ENCODE assay signal across 2 cellular contexts in genomic region chr16:15466886-15467781, GRCh38.
TF ChIP-seq lines count a peak whose summit lies in the region.

No MANE protein-coding gene starts in this region.

TF ChIP-seq in WTC11, 78 proteins besides CTCF, POLR2A, EP300 and RAD21:
- TF ChIP-seq ATF1 (CRISPR knock-in tag; IDR thresholded peaks at IDR 0.05) = no peak
- TF ChIP-seq GTF2I (CRISPR knock-in tag; conservative IDR thresholded peaks at IDR 0.05) = peak; percentile 81; the same call in 1 of the 2 replicates
- TF ChIP-seq E2F5 (CRISPR knock-in tag; IDR thresholded peaks at IDR 0.05) = no peak

TF ChIP-seq in HepG2, 621 proteins besides CTCF, POLR2A, EP300 and RAD21:
- 0 out of 2 replicates have a peak, but pooled peaks have one; percentile 27 for TF ChIP-seq ATF2 (CRISPR knock-in tag; IDR thresholded peaks at IDR 0.05)
- no peak for TF ChIP-seq USF2 (IDR thresholded peaks at IDR 0.05; ENCODE audit: low read depth, low read length)
- TF ChIP-seq USF2 (CRISPR knock-in tag; IDR thresholded peaks at IDR 0.05; ENCODE audit: borderline replicate concordance) = no peak
- TF ChIP-seq NFE2L2 (IDR thresholded peaks at IDR 0.05; ENCODE audit: low read length) = peak; percentile 21; the same call in 1 of the 2 replicates
- TF ChIP-seq PHF5A (CRISPR knock-in tag; IDR thresholded peaks at IDR 0.05; ENCODE audit: low read depth, unreplicated experiment) = no peak
- TF ChIP-seq SOX5 (CRISPR knock-in tag; IDR thresholded peaks at IDR 0.05; ENCODE audit: borderline replicate concordance) = 0 out of 2 replicates have a peak, but pooled peaks have one; percentile 10
- 0 out of 2 replicates have a peak, but pooled peaks have one; percentile 52 for TF ChIP-seq SNAPC2 (CRISPR knock-in tag; IDR thresholded peaks at IDR 0.05)
- TF ChIP-seq ARID3A (IDR thresholded peaks at IDR 0.05; ENCODE audit: low read depth, low read length) = peak; percentile 98
- no peak for TF ChIP-seq NFKBIZ (CRISPR knock-in tag; IDR thresholded peaks at IDR 0.05)
- no peak for TF ChIP-seq CREB1 (IDR thresholded peaks at IDR 0.05)
- 0 out of 2 replicates have a peak, but pooled peaks have one; percentile 16 for TF ChIP-seq CREB1 (CRISPR knock-in tag; IDR thresholded peaks at IDR 0.05)
- TF ChIP-seq MIXL1 (CRISPR knock-in tag; IDR thresholded peaks at IDR 0.05) = peak; percentile 79; the same call in 1 of the 2 replicates
- 0 out of 2 replicates have a peak, but pooled peaks have one; percentile 16 for TF ChIP-seq ELF3 (CRISPR knock-in tag; IDR thresholded peaks at IDR 0.05)
- no peak for TF ChIP-seq ARID2 (CRISPR knock-in tag; IDR thresholded peaks at IDR 0.05; ENCODE audit: borderline replicate concordance)
- no peak for TF ChIP-seq ZNF841 (CRISPR knock-in tag; IDR thresholded peaks at IDR 0.05; ENCODE audit: borderline replicate concordance)
- TF ChIP-seq STAG1 (CRISPR knock-in tag; IDR thresholded peaks at IDR 0.05) = peak; percentile 89
- peak; percentile 77; the same call in 1 of the 2 replicates for TF ChIP-seq ZKSCAN1 (IDR thresholded peaks at IDR 0.05; ENCODE audit: low read length)
- peak; percentile 77 for TF ChIP-seq SMC3 (IDR thresholded peaks at IDR 0.05; ENCODE audit: low read length)
- no peak for TF ChIP-seq SOX13 (IDR thresholded peaks at IDR 0.05)
- no peak for TF ChIP-seq SOX13 (CRISPR knock-in tag; conservative IDR thresholded peaks at IDR 0.05 in 1 of 2, IDR thresholded peaks at IDR 0.05 in 1 of 2)
- TF ChIP-seq ZNF30 (CRISPR knock-in tag; IDR thresholded peaks at IDR 0.05) = no peak
